Comparison of ENCODE assay signal across 8 cellular contexts in the genomic region with DNA sequence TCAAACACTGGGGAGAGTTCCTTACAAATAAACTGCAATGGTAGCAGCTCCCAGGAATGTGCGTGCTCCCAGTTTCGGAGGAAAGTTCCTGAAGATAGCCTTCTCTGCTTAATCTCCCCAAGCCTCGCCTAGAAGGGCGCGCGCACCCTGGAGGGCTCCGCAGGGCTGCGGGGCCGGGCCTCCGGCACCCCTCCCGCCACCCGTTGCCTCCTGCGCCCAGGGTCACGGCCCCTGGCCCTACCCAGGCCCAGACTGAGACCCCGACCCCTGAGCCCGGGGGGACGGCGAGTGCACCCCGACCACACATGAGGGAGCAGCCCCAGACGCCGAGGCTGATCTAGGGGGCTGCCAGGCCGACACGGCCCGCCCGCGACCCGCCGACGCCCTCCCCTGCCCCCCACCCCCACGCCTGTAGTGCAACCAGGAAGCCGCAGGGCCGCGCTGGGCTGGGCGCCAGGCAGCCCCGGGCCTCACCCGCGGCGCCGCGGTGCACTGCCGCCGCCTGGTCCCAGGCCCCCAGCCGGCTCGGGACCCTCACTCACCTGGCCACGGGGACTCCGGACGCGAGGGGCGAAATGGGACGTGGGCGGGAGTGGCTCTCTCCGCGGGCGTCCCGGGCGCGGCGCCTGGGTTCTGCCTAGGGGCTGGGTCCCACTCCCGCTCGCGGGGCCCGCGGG. TPM values are rescaled to one million over a fixed set of nuclear protein-coding genes. Genes with fewer than 3 reads are reported as not detected.
DNase-seq lines count a peak whose midpoint lies in the region; ATAC-seq and TF ChIP-seq lines count a peak whose summit lies in the region.

No MANE protein-coding gene starts in this region.

- no peak overlapping the region for H4K5ac ChIP-seq in mesendoderm (ENCODE audit: low read length)

- H3K23ac ChIP-seq in mesendoderm (ENCODE audit: low read length), result peak overlapping the region; percentile 37

- H3K27ac ChIP-seq in dorsolateral prefrontal cortex (peak overlapping the region in 58 of 59 donors; percentile 55 to 96 (median 89)), mesendoderm (ENCODE audit: low read depth, low read length) (peak overlapping the region; percentile 52), tibial nerve (peak overlapping the region; percentile 89 to 99 (median 95))

- H2BK15ac ChIP-seq in mesendoderm (replicated peaks; ENCODE audit: low read depth), result no peak overlapping the region

- no peak overlapping the region for H2AK5ac ChIP-seq in mesendoderm (ENCODE audit: low read length)

- H3K4me2 ChIP-seq in mesendoderm (ENCODE audit: low read length), result peak overlapping the region; percentile 93

- H3K27me3 Mint-ChIP-seq in T-helper 1 cell treated with Interleukin-12 subunit alpha and Interleukin-12 subunit beta and Interleukin-4 antibody, amounts not matched to agents 30 μg/mL and 1 μg/mL, for 36 hours (ENCODE audit: low read depth), result no peaks in the 10 kb centered on the region

- H4K8ac ChIP-seq in mesendoderm (ENCODE audit: low read depth, low read length), result no peak overlapping the region

- H3K4me1 Mint-ChIP-seq in T-helper 1 cell treated with Interleukin-12 subunit alpha and Interleukin-12 subunit beta and Interleukin-4 antibody, amounts not matched to agents 30 μg/mL and 1 μg/mL, for 36 hours (ENCODE audit: low read depth), result peaks cover 40% of the 10 kb centered on the region

- intact Hi-C loops in dorsolateral prefrontal cortex (cut with DNase I), result loop anchor here (5.0 kb wide), 2 partner anchors 43 to 63 kb away; no protein-coding TSS in a partner anchor

- peak overlapping the region; percentile 96 for H3K56ac ChIP-seq in mesendoderm (ENCODE audit: low read length)

- H3K18ac ChIP-seq in mesendoderm (ENCODE audit: low read length), result peak overlapping the region; percentile 95

- H3K9ac ChIP-seq in mesendoderm (ENCODE audit: low read length), result peak overlapping the region; percentile 93

- ATAC-seq in GM19023 (IDR thresholded peaks at IDR 0.05; ENCODE audit: unreplicated experiment) (peak; percentile 43), HG03103 (IDR thresholded peaks at IDR 0.05; ENCODE audit: low read depth, unreplicated experiment) (peak; percentile 34)

- H3K4me1 ChIP-seq in mesendoderm (ENCODE audit: control insufficient read depth, low read depth, low read length), result peaks cover 10% of the 10 kb centered on the region
- peaks cover 0 to 77% (median 52%) of the 10 kb centered on the region in 4 donors for H3K4me1 ChIP-seq in tibial nerve

- H3K79me2 ChIP-seq in mesendoderm (ENCODE audit: control insufficient read depth, insufficient read depth, low read length), result peaks cover 23% of the 10 kb centered on the region

- H2BK120ac ChIP-seq in mesendoderm (ENCODE audit: low read depth, low read length), result peak overlapping the region; percentile 28

- H3K27ac Mint-ChIP-seq in T-helper 1 cell treated with Interleukin-12 subunit alpha and Interleukin-12 subunit beta and Interleukin-4 antibody, amounts not matched to agents 30 μg/mL and 1 μg/mL, for 36 hours, result peak overlapping the region; percentile 87

- TF ChIP-seq CTCF in dorsolateral prefrontal cortex (IDR thresholded peaks at IDR 0.05 in 54 of 56, conservative IDR thresholded peaks at IDR 0.05 in 2 of 56; ENCODE audit: low read depth in 1 of 56, partially characterized antibody in 56 of 56) (no peak), tibial nerve (IDR thresholded peaks at IDR 0.05) (peak in 1 of 5 experiments; percentile 4)

- no CpG with 5 or more reads among the region's 63 CpGs for WGBS in mesendoderm (ENCODE audit: extremely low coverage, insufficient coverage, low lambda C conversion rate)
- 1 to 2% methylated on average over 18 to 27 of the region's 63 CpGs for WGBS in tibial nerve, 2 donors

- no peaks in the 10 kb centered on the region for H3K36me3 ChIP-seq in mesendoderm (ENCODE audit: control insufficient read depth, insufficient read depth, low read length)
- H3K36me3 ChIP-seq in tibial nerve, result no peaks in the 10 kb centered on the region

- H3K9me3 ChIP-seq in tibial nerve, result no peaks in the 10 kb centered on the region

- TF ChIP-seq POLR2A in tibial nerve (IDR thresholded peaks at IDR 0.05), result no peak

- DNase-seq in AG08396 (ENCODE audit: low spot score) (peak; percentile 62), dorsolateral prefrontal cortex (no peak), mesendoderm (peak; percentile 29), tibial nerve (ENCODE audit: low spot score in 2 of 2) (no peak), putamen (ENCODE audit: low spot score) (no peak)

- TF ChIP-seq EP300 in tibial nerve (IDR thresholded peaks at IDR 0.05), result no peak

- H3K79me1 ChIP-seq in mesendoderm (ENCODE audit: low read length), result peaks cover 15% of the 10 kb centered on the region

- H3K4me3 ChIP-seq in dorsolateral prefrontal cortex (peak overlapping the region; percentile 43 to 84 (median 73)), mesendoderm (ENCODE audit: low read length) (peak overlapping the region; percentile 78), tibial nerve (peak overlapping the region; percentile 69 to 90 (median 90))

- H2BK5ac ChIP-seq in mesendoderm (ENCODE audit: low read length), result no peak overlapping the region

- H3K4ac ChIP-seq in mesendoderm (ENCODE audit: low read depth, low read length), result peak overlapping the region; percentile 72

- peaks cover 14% of the 10 kb centered on the region for H3K36me3 Mint-ChIP-seq in T-helper 1 cell treated with Interleukin-12 subunit alpha and Interleukin-12 subunit beta and Interleukin-4 antibody, amounts not matched to agents 30 μg/mL and 1 μg/mL, for 36 hours (ENCODE audit: low read depth)

- H3K4me3 Mint-ChIP-seq in T-helper 1 cell treated with Interleukin-12 subunit alpha and Interleukin-12 subunit beta and Interleukin-4 antibody, amounts not matched to agents 30 μg/mL and 1 μg/mL, for 36 hours, result peak overlapping the region; percentile 85

- no peaks in the 10 kb centered on the region for H3K9me3 Mint-ChIP-seq in T-helper 1 cell treated with Interleukin-12 subunit alpha and Interleukin-12 subunit beta and Interleukin-4 antibody, amounts not matched to agents 30 μg/mL and 1 μg/mL, for 36 hours

- H3K27me3 ChIP-seq in dorsolateral prefrontal cortex, result peaks cover 0 to 33% (median 0%) of the 10 kb centered on the region in 45 donors
- no peaks in the 10 kb centered on the region for H3K27me3 ChIP-seq in mesendoderm (ENCODE audit: insufficient read depth, low read length, poor library complexity)
- no peaks in the 10 kb centered on the region for H3K27me3 ChIP-seq in tibial nerve

RNA-seq across cellular contexts. Expression of a gene that starts 0.4 kb away (rescaled TPM):
- total RNA-seq in dorsolateral prefrontal cortex (100 to 1,000 TPM in 70 of 120 experiments, 10 to 100 TPM in 50; 47.9 to 162 (median 105) TPM), tibial nerve (100 to 1,000 TPM in 3 of 4 donors, 10 to 100 TPM in 1; 99.8 to 128 (median 113) TPM)
- polyA plus RNA-seq in mesendoderm (2013, experiment 1 of 2), result 235 TPM
- polyA plus RNA-seq in mesendoderm (2013, experiment 2 of 2), result 239 TPM

Comparison
In these comparisons a context has a peak if more than half of its experiments do, and no peak if none do; other contexts are left out.
1. DNase-seq: peak in AG08396 (single experiment) and mesendoderm (single experiment); none in dorsolateral prefrontal cortex (0 of 10), tibial nerve (0 of 2) and putamen (single experiment).
2. Peak in every context shown above with its lines, with median percentiles within 50 percentile points of each other: H3K27ac ChIP-seq and H3K4me3 ChIP-seq.